ENCODE assay signal across 1 cellular context in the genomic region with DNA sequence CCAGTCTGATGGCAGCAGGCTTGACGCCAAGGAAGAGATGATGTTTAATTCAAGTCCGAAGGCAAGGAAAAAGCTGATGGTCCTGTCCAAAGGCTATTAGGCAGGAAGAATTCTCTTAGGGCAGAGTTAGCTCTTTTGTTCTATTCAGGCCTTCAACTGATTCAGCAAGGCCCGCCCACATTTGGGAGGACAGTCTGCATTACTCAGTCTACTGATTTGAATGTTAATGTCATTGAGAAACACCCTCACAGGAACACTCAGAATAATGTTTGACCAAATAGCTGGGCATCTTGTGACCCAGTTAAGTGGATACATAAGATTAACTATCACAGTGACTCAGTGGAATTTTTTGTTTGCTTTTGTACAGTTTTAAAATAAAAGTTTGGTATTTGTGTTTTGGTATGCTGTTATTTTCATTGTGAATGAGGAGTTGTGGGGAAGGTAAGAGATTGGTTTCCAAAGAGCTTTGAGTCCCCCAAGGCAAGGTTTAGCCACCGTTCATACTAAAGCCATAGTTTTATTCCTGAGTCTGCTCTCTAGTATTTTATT.
TF ChIP-seq lines count a peak whose summit lies in the region.

No MANE protein-coding gene starts in this region.

TF ChIP-seq in GM23338, 12 proteins besides CTCF, POLR2A, EP300 and RAD21 (continued from another document):
- TF ChIP-seq EZH2 (IDR thresholded peaks at IDR 0.05; ENCODE audit: low read depth, unreplicated experiment) (no peak), POLR2AphosphoS5 (IDR thresholded peaks at IDR 0.05; ENCODE audit: low read depth) (no peak)
